In genomic region chr7:116224492-116225098, GRCh38 we compare ENCODE assay signal across 11 cellular contexts. TPM values are rescaled to one million over a fixed set of nuclear protein-coding genes. Genes with fewer than 3 reads are reported as not detected.
A peak's percentile ranks its signal among the peaks of the same experiment; 100 is the strongest.
DNase-seq lines count a peak whose midpoint lies in the region; ATAC-seq and TF ChIP-seq lines count a peak whose summit lies in the region.
"Had no signal": no experiment of that assay in that cellular context is flagged by ENCODE, and none has a peak within 500 bp of the region (broad histone marks: within the 10 kb centered on the region; RNA-seq: fewer than 3 reads in every experiment).

No MANE protein-coding gene starts in this region.

- no peaks in the 10 kb centered on the region for H3K27me3 ChIP-seq in thoracic aorta (replicated peaks; ENCODE audit: insufficient read depth)

- peak overlapping the region in 1 of 2 donors; percentile 48 for H3K27ac ChIP-seq in thoracic aorta

- no peaks in the 10 kb centered on the region for H3K27me3 Mint-ChIP-seq in activated T-cell treated with anti-CD3 and anti-CD28 coated beads, Interleukin-2, amount 50 U/mL, for 4 hours (ENCODE audit: low read depth)
- H3K27me3 Mint-ChIP-seq in activated B cell treated with CpG ODN at 0.5 μM for 24 hours, result no peaks in the 10 kb centered on the region

- POLR2A ChIA-PET in activated B cell treated with CpG ODN at 0.5 μM for 24 hours (lab: Charles Lee), result interaction anchor here (1.7 to 5.3 kb wide), 2 partner anchors 9 to 14 kb away, joined by 5 to 34 read pairs; partner anchors contain the start of gene TES

- H3K9me3 Mint-ChIP-seq in activated T-cell treated with anti-CD3 and anti-CD28 coated beads, Interleukin-2, amount 50 U/mL, for 4 hours, result no peaks in the 10 kb centered on the region
- H3K9me3 Mint-ChIP-seq in activated B cell treated with CpG ODN at 0.5 μM for 24 hours, result no peaks in the 10 kb centered on the region
- H3K9me3 Mint-ChIP-seq: HFFc6 had no signal

- ATAC-seq in activated T-cell treated with anti-CD3 and anti-CD28 coated beads, Interleukin-2, amount 50 U/mL, for 4 hours, result peak; percentile 71 to 85
- ATAC-seq in HG02763 (IDR thresholded peaks at IDR 0.05; ENCODE audit: unreplicated experiment) (peak; percentile 45), activated B cell treated with CpG ODN at 0.5 μM for 24 hours (ENCODE audit: low read depth) (peak; percentile 82), thoracic aorta (ENCODE audit: insufficient number of reproducible peaks, low FRiP score, low read depth) (no peak), HG02973 (IDR thresholded peaks at IDR 0.05; ENCODE audit: unreplicated experiment) (no peak), left colon (no peak)
- ATAC-seq: mucosa of descending colon had no signal

- H3K27ac Mint-ChIP-seq in activated B cell treated with CpG ODN at 0.5 μM for 24 hours, result peak overlapping the region; percentile 72
- H3K27ac Mint-ChIP-seq: HFFc6 had no signal

- peaks cover 84% of the 10 kb centered on the region for H3K4me1 Mint-ChIP-seq in activated T-cell treated with anti-CD3 and anti-CD28 coated beads, Interleukin-2, amount 50 U/mL, for 4 hours (ENCODE audit: low read depth)
- peaks cover 84% of the 10 kb centered on the region for H3K4me1 Mint-ChIP-seq in activated B cell treated with CpG ODN at 0.5 μM for 24 hours

- no peaks in the 10 kb centered on the region for H3K9me3 ChIP-seq in thoracic aorta
- H3K9me3 ChIP-seq: mucosa of descending colon had no signal

- CTCF ChIA-PET in activated B cell treated with CpG ODN at 0.5 μM for 24 hours (lab: Charles Lee), result interaction anchor here (0.9 to 4.5 kb wide), 5 partner anchors 12 to 302 kb away, joined by 3 to 20 read pairs (median 5); partner anchors contain the start of gene TES

- DNase-seq in activated T-cell treated with anti-CD3 and anti-CD28 coated beads, Interleukin-2, amount 50 U/mL, for 4 hours, result no peak
- no peak for DNase-seq in activated T-cell treated with anti-CD3 and anti-CD28 coated beads, Interleukin-2, amount 50 U/mL, for 48 hours
- DNase-seq in activated B cell treated with CpG ODN at 0.5 μM for 24 hours (no peak), thoracic aorta (ENCODE audit: low spot score) (no peak), left colon (no peak), AML-193 (lab: John Stamatoyannopoulos, UW) (no peak)
- DNase-seq: activated CD4-positive, alpha-beta T cell treated with anti-CD3 and anti-CD28 coated beads for 4 hours; HFFc6; mucosa of descending colon had no signal

- no peaks in the 10 kb centered on the region for H3K36me3 ChIP-seq in thoracic aorta

- no peak for TF ChIP-seq CTCF in activated B cell treated with CpG ODN at 0.5 μM for 24 hours (IDR thresholded peaks at IDR 0.05)
- no peak for TF ChIP-seq CTCF in thoracic aorta (IDR thresholded peaks at IDR 0.05)

- intact Hi-C loops in activated B cell treated with CpG ODN at 0.5 μM for 24 hours (cut with micrococcal nuclease) (loop anchor here (1.0 kb wide), 3 partner anchors 8 to 13 kb away; no protein-coding TSS in a partner anchor), left colon (cut with DNase I, micrococcal nuclease) (no loop called here)

- peak overlapping the region; percentile 44 for H3K4me3 ChIP-seq in thoracic aorta
- H3K4me3 ChIP-seq: mucosa of descending colon had no signal

- H3K36me3 Mint-ChIP-seq in activated T-cell treated with anti-CD3 and anti-CD28 coated beads, Interleukin-2, amount 50 U/mL, for 4 hours (ENCODE audit: insufficient read depth), result peaks cover 7% of the 10 kb centered on the region
- peaks cover 10% of the 10 kb centered on the region for H3K36me3 Mint-ChIP-seq in activated B cell treated with CpG ODN at 0.5 μM for 24 hours (ENCODE audit: low read depth)

- H3K4me3 Mint-ChIP-seq in activated T-cell treated with anti-CD3 and anti-CD28 coated beads, Interleukin-2, amount 50 U/mL, for 4 hours, result peak overlapping the region; percentile 55
- peak overlapping the region; percentile 62 for H3K4me3 Mint-ChIP-seq in activated B cell treated with CpG ODN at 0.5 μM for 24 hours
- H3K4me3 Mint-ChIP-seq: HFFc6 had no signal

- peaks cover 67 to 93% of the 10 kb centered on the region in 2 donors for H3K4me1 ChIP-seq in thoracic aorta (ENCODE audit: control insufficient read depth in 1 of 2, low read depth in 2 of 2)

RNA-seq across cellular contexts. Expression of gene TES, which starts 14.3 kb away (rescaled TPM):
- 10 to 100 TPM; 38.0 to 57.1 (median 53.4) TPM for total RNA-seq in activated T-cell treated with anti-CD3 and anti-CD28 coated beads, Interleukin-2, amount 50 U/mL, for 4 hours
- total RNA-seq in activated B cell treated with CpG ODN at 0.5 μM for 24 hours, result 77.9 and 82.8 TPM in 2 replicates
- 100 to 1,000 TPM; 186 to 215 TPM for total RNA-seq in thoracic aorta
- 100 to 1,000 TPM in 1 of 2 donors, 10 to 100 TPM in 1; 72.8 to 119 TPM for total RNA-seq in left colon

Comparison
In these comparisons a context has a peak if more than half of its experiments do, and no peak if none do; other contexts are left out.
1. ATAC-seq: peak in activated T-cell treated with anti-CD3 and anti-CD28 coated beads, Interleukin-2, amount 50 U/mL, for 4 hours (2 of 2), HG02763 (single experiment) and activated B cell treated with CpG ODN at 0.5 μM for 24 hours (single experiment); none in thoracic aorta (single experiment), HG02973 (single experiment) and left colon (single experiment).